Comparison of ENCODE assay signal across 8 cellular contexts in the genomic region with DNA sequence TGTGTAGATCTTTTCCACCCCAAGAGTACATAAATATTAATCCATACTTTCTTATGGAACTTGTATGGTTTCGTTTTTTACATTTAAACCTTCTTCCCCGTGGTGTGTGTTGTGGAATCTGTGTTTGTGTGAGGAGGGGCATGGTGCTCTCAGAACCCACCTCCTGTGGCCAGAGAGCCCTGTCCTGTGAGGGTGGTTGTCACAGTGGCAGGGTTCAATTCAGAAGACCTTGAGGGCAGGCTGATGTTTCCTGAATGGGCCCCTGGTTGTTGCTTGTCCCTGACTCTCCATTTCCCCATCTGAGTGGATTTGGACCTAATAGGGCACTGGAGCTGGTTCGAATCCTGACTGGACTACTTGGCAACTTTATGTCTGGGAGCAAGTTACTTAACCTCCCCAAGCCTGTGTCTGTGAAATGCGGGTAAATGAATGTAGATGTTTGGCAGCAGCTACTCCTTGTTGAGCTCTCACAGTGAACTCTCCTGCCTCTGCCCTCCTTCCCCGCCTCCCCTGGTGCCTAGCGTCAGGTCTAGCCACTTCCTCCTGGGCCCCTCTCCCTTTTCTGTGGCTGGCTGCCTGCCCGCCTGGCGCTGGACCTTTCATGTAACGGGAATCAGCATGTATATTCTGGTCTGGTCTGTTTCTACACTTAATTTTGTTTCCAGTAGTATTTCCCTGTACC. TPM values are rescaled to one million over a fixed set of nuclear protein-coding genes. Genes with fewer than 3 reads are reported as not detected.
DNase-seq lines count a peak whose midpoint lies in the region; ATAC-seq, FAIRE-seq and TF ChIP-seq lines count a peak whose summit lies in the region.

No MANE protein-coding gene starts in this region.

- H3K27me3 ChIP-seq in body of pancreas = no peaks in the 10 kb centered on the region
- H3K27me3 ChIP-seq in layer of hippocampus (ENCODE audit: control insufficient read depth, insufficient read depth, low read length) = no peaks in the 10 kb centered on the region

- 5 to 7% methylated on average over 8 to 9 of the region's 9 CpGs for WGBS in body of pancreas, 2 donors

- TF ChIP-seq POLR2A in body of pancreas (IDR thresholded peaks at IDR 0.05) = no peak

- H3K27ac ChIP-seq in body of pancreas = peak overlapping the region; percentile 68 to 100 (median 88)
- H3K27ac ChIP-seq in layer of hippocampus (ENCODE audit: low read depth, low read length) = peak overlapping the region; percentile 76

- H3K9me3 ChIP-seq in body of pancreas = no peaks in the 10 kb centered on the region

- DNase-seq in stimulated activated CD4-positive, alpha-beta T cell treated with anti-CD3 and anti-CD28 coated beads, Interleukin-1b, Interleukin-23, amount 100 ng/mL, for 48 hours = peak; percentile 36
- DNase-seq in stimulated activated CD4-positive, alpha-beta T cell treated with anti-CD3 and anti-CD28 coated beads, Interleukin-12 subunit alpha, Interleukin-12 subunit beta, amount 100 ng/mL, for 4 hours = no peak
- DNase-seq in RCC 7860 (ENCODE audit: low spot score) = peak; percentile 69
- peak; percentile 78 to 84 (median 82) for DNase-seq in body of pancreas
- peak; percentile 64 for DNase-seq in stimulated activated naive CD8-positive, alpha-beta T cell treated with anti-CD3 and anti-CD28 coated beads, Interleukin-15, Interleukin-2, amounts not matched to agents 100 U/mL and 50 U/mL, for 24 hours

- intact Hi-C loops in body of pancreas (cut with DNase I) = no loop called here

- peaks cover 4 to 8% of the 10 kb centered on the region in 2 donors for H3K36me3 ChIP-seq in body of pancreas (replicated peaks in 1 of 2; ENCODE audit: insufficient read depth in 1 of 2, low read depth in 2 of 2)

- FAIRE-seq in RCC 7860 (lab: Jason Lieb, UNC) = no peak

- peaks cover 68% of the 10 kb centered on the region for H3K4me1 ChIP-seq in body of pancreas

- no peak overlapping the region for H3K4me3 ChIP-seq in body of pancreas

- ATAC-seq in body of pancreas (peak; percentile 7), HG03442 (IDR thresholded peaks at IDR 0.05; ENCODE audit: unreplicated experiment) (no peak), HG03280 (IDR thresholded peaks at IDR 0.05; ENCODE audit: unreplicated experiment) (no peak)
- ATAC-seq in stimulated activated naive CD8-positive, alpha-beta T cell treated with anti-CD3 and anti-CD28 coated beads, Interleukin-15, Interleukin-2, amounts not matched to agents 100 U/mL and 50 U/mL, for 24 hours = no peak

- no peak for TF ChIP-seq CTCF in body of pancreas (IDR thresholded peaks at IDR 0.05)

RNA-seq across cellular contexts. Expression of a gene that starts 7.3 kb away (rescaled TPM):
- 100 to 1,000 TPM; 376 to 539 TPM for total RNA-seq in body of pancreas

RNA-seq across cellular contexts. Expression of a gene that starts 43.4 kb away (rescaled TPM):
- 10 to 100 TPM; 20.0 to 46.8 TPM for total RNA-seq in body of pancreas

RNA-seq across cellular contexts. Expression of a gene that starts 47.4 kb away (rescaled TPM):
- total RNA-seq in body of pancreas = 10 to 100 TPM; 52.4 to 67.2 TPM
